1 cellular context compared by ENCODE assay signal in the genomic region with DNA sequence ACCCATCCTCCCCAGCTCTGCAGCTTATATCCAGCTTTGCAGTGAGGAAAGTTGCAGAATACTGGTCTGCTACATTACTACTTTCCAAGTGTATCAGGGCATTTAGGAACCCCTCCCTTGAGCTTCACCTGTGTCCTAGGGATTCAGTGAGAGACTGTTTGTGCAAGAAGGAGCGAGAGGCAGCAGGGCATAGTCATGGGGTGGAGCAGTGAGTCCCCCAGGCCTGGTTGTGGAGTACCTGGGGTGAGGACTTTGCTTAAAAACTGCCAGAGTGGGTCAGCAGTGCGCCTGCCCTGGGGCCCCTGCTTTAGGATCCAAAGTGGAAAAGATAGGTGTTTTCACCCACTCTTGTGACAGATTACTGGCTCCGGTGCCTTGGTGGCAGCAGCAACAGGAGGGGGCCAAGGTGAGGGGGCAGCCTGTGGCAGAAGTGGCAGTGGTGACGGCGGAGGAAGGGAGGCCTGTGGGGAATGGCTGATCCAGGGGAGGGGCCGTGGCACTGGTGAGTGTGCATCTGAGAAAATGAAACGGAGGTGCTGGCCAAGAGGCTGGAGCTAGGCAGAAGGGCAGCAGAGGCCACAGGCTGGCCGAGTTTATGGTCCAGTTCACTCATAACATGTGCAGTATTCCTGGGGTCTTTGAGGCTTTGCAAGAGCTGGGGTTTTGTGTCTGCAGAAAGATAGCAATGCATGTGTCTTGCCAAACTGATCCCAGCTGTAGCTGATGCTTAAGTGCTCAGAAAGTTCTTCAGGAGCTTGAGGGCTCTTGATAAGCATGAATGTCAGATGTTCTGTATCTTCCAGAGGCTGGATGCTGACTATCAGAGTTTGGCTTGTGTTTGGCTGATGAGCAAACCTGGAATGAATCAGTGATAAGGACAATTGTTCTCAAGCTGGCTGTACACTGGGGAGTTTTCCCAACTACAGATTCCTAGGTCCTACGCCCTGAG.
TF ChIP-seq lines count a peak whose summit lies in the region.

No MANE protein-coding gene starts in this region.

TF ChIP-seq in K562, 482 proteins besides CTCF, POLR2A, EP300 and RAD21 (continued from another document and continues in another):
- TF ChIP-seq, protein P1, sequence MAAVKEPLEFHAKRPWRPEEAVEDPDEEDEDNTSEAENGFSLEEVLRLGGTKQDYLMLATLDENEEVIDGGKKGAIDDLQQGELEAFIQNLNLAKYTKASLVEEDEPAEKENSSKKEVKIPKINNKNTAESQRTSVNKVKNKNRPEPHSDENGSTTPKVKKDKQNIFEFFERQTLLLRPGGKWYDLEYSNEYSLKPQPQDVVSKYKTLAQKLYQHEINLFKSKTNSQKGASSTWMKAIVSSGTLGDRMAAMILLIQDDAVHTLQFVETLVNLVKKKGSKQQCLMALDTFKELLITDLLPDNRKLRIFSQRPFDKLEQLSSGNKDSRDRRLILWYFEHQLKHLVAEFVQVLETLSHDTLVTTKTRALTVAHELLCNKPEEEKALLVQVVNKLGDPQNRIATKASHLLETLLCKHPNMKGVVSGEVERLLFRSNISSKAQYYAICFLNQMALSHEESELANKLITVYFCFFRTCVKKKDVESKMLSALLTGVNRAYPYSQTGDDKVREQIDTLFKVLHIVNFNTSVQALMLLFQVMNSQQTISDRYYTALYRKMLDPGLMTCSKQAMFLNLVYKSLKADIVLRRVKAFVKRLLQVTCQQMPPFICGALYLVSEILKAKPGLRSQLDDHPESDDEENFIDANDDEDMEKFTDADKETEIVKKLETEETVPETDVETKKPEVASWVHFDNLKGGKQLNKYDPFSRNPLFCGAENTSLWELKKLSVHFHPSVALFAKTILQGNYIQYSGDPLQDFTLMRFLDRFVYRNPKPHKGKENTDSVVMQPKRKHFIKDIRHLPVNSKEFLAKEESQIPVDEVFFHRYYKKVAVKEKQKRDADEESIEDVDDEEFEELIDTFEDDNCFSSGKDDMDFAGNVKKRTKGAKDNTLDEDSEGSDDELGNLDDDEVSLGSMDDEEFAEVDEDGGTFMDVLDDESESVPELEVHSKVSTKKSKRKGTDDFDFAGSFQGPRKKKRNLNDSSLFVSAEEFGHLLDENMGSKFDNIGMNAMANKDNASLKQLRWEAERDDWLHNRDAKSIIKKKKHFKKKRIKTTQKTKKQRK (IDR thresholded peaks at IDR 0.05; ENCODE audit: borderline replicate concordance, low read depth, low read length) = no peak
- TF ChIP-seq TCF3 (CRISPR knock-in tag; IDR thresholded peaks at IDR 0.05) = peak; percentile 83
- TF ChIP-seq HDAC2 (IDR thresholded peaks at IDR 0.05) = no peak
- TF ChIP-seq RFX1 (IDR thresholded peaks at IDR 0.05) = no peak
- TF ChIP-seq C11orf30 (IDR thresholded peaks at IDR 0.05; ENCODE audit: low read depth) = no peak
- TF ChIP-seq ZNF311 (CRISPR knock-in tag; IDR thresholded peaks at IDR 0.05) = no peak
- peak; percentile 89 for TF ChIP-seq CBFA2T2 (conservative IDR thresholded peaks at IDR 0.05)
- TF ChIP-seq, protein P2, sequence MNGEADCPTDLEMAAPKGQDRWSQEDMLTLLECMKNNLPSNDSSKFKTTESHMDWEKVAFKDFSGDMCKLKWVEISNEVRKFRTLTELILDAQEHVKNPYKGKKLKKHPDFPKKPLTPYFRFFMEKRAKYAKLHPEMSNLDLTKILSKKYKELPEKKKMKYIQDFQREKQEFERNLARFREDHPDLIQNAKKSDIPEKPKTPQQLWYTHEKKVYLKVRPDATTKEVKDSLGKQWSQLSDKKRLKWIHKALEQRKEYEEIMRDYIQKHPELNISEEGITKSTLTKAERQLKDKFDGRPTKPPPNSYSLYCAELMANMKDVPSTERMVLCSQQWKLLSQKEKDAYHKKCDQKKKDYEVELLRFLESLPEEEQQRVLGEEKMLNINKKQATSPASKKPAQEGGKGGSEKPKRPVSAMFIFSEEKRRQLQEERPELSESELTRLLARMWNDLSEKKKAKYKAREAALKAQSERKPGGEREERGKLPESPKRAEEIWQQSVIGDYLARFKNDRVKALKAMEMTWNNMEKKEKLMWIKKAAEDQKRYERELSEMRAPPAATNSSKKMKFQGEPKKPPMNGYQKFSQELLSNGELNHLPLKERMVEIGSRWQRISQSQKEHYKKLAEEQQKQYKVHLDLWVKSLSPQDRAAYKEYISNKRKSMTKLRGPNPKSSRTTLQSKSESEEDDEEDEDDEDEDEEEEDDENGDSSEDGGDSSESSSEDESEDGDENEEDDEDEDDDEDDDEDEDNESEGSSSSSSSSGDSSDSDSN (IDR thresholded peaks at IDR 0.05; ENCODE audit: borderline replicate concordance in 1 of 2, low read depth in 2 of 2, low read length in 2 of 2) = no peak
- no peak for TF ChIP-seq SP2 (IDR thresholded peaks at IDR 0.05; ENCODE audit: extremely low read depth, low read depth, low read length, poor library complexity, severe bottlenecking)
- no peak for TF ChIP-seq SMARCA5 (IDR thresholded peaks at IDR 0.05)
- no peak for TF ChIP-seq ZNF354B (CRISPR knock-in tag; IDR thresholded peaks at IDR 0.05)
- TF ChIP-seq, protein P3, sequence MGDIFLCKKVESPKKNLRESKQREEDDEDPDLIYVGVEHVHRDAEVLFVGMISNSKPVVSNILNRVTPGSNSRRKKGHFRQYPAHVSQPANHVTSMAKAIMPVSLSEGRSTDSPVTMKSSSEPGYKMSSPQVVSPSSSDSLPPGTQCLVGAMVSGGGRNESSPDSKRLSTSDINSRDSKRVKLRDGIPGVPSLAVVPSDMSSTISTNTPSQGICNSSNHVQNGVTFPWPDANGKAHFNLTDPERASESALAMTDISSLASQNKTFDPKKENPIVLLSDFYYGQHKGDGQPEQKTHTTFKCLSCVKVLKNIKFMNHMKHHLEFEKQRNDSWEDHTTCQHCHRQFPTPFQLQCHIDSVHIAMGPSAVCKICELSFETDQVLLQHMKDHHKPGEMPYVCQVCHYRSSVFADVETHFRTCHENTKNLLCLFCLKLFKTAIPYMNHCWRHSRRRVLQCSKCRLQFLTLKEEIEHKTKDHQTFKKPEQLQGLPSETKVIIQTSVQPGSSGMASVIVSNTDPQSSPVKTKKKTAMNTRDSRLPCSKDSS (IDR thresholded peaks at IDR 0.05; ENCODE audit: low read depth, partially characterized antibody) = no peak
- no peak for TF ChIP-seq SMAD1 (IDR thresholded peaks at IDR 0.05; ENCODE audit: low read depth, low read length, partially characterized antibody)
- TF ChIP-seq ZNF830 (CRISPR knock-in tag; IDR thresholded peaks at IDR 0.05) = no peak
- TF ChIP-seq TAF15 (IDR thresholded peaks at IDR 0.05; ENCODE audit: low read depth, low read length) = no peak
- TF ChIP-seq PTBP1 (IDR thresholded peaks at IDR 0.05; ENCODE audit: low read depth, low read length) = no peak
- TF ChIP-seq ZBTB17 (CRISPR knock-in tag; IDR thresholded peaks at IDR 0.05) = no peak
- peak; percentile 33; the same call in 1 of the 2 replicates for TF ChIP-seq GATA2 (CRISPR knock-in tag; IDR thresholded peaks at IDR 0.05)
- TF ChIP-seq ZNF583 (CRISPR knock-in tag; IDR thresholded peaks at IDR 0.05) = no peak
- TF ChIP-seq RCOR1 (IDR thresholded peaks at IDR 0.05; ENCODE audit: borderline replicate concordance in 1 of 2, low read depth in 2 of 2, low read length in 2 of 2) = peak in 1 of 2 experiments; percentile 26; a peak in 1 of 4 replicates
- no peak for TF ChIP-seq ZBTB7A (IDR thresholded peaks at IDR 0.05; ENCODE audit: borderline replicate concordance, control insufficient read depth, low read depth, low read length)
- TF ChIP-seq, protein P4, sequence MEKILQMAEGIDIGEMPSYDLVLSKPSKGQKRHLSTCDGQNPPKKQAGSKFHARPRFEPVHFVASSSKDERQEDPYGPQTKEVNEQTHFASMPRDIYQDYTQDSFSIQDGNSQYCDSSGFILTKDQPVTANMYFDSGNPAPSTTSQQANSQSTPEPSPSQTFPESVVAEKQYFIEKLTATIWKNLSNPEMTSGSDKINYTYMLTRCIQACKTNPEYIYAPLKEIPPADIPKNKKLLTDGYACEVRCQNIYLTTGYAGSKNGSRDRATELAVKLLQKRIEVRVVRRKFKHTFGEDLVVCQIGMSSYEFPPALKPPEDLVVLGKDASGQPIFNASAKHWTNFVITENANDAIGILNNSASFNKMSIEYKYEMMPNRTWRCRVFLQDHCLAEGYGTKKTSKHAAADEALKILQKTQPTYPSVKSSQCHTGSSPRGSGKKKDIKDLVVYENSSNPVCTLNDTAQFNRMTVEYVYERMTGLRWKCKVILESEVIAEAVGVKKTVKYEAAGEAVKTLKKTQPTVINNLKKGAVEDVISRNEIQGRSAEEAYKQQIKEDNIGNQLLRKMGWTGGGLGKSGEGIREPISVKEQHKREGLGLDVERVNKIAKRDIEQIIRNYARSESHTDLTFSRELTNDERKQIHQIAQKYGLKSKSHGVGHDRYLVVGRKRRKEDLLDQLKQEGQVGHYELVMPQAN (IDR thresholded peaks at IDR 0.05; ENCODE audit: borderline replicate concordance) = no peak
- peak; percentile 48; the same call in 1 of the 2 replicates for TF ChIP-seq POLR2AphosphoS5 (IDR thresholded peaks at IDR 0.05; ENCODE audit: control insufficient read depth, insufficient read depth, low read depth, low read length)
- TF ChIP-seq MTA2 (IDR thresholded peaks at IDR 0.05; ENCODE audit: low read depth) = peak; percentile 48
- TF ChIP-seq, protein P5, sequence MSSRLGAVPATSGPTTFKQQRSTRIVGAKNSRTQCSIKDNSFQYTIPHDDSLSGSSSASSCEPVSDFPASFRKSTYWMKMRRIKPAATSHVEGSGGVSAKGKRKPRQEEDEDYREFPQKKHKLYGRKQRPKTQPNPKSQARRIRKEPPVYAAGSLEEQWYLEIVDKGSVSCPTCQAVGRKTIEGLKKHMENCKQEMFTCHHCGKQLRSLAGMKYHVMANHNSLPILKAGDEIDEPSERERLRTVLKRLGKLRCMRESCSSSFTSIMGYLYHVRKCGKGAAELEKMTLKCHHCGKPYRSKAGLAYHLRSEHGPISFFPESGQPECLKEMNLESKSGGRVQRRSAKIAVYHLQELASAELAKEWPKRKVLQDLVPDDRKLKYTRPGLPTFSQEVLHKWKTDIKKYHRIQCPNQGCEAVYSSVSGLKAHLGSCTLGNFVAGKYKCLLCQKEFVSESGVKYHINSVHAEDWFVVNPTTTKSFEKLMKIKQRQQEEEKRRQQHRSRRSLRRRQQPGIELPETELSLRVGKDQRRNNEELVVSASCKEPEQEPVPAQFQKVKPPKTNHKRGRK (tag; IDR thresholded peaks at IDR 0.05) = no peak
- TF ChIP-seq, protein P6, sequence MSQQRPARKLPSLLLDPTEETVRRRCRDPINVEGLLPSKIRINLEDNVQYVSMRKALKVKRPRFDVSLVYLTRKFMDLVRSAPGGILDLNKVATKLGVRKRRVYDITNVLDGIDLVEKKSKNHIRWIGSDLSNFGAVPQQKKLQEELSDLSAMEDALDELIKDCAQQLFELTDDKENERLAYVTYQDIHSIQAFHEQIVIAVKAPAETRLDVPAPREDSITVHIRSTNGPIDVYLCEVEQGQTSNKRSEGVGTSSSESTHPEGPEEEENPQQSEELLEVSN (IDR thresholded peaks at IDR 0.05; ENCODE audit: borderline replicate concordance in 1 of 2, extremely low read depth in 1 of 2, insufficient read depth in 1 of 2, insufficient read length in 1 of 2, low read depth in 1 of 2, low read length in 1 of 2, poor library complexity in 1 of 2, severe bottlenecking in 1 of 2) = no peak
- no peak for TF ChIP-seq HLTF (IDR thresholded peaks at IDR 0.05)
- no peak for TF ChIP-seq PRMT5 (CRISPR knock-in tag; IDR thresholded peaks at IDR 0.05)
- TF ChIP-seq ZNF707 (CRISPR knock-in tag; conservative IDR thresholded peaks at IDR 0.05) = no peak
- TF ChIP-seq, protein P7, sequence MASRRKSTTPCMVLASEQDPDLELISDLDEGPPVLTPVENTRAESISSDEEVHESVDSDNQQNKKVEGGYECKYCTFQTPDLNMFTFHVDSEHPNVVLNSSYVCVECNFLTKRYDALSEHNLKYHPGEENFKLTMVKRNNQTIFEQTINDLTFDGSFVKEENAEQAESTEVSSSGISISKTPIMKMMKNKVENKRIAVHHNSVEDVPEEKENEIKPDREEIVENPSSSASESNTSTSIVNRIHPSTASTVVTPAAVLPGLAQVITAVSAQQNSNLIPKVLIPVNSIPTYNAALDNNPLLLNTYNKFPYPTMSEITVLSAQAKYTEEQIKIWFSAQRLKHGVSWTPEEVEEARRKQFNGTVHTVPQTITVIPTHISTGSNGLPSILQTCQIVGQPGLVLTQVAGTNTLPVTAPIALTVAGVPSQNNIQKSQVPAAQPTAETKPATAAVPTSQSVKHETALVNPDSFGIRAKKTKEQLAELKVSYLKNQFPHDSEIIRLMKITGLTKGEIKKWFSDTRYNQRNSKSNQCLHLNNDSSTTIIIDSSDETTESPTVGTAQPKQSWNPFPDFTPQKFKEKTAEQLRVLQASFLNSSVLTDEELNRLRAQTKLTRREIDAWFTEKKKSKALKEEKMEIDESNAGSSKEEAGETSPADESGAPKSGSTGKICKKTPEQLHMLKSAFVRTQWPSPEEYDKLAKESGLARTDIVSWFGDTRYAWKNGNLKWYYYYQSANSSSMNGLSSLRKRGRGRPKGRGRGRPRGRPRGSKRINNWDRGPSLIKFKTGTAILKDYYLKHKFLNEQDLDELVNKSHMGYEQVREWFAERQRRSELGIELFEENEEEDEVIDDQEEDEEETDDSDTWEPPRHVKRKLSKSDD (conservative IDR thresholded peaks at IDR 0.05; ENCODE audit: low read length) = no peak
- peak; percentile 46; the same call in 1 of the 2 replicates for TF ChIP-seq SOX6 (IDR thresholded peaks at IDR 0.05)
- no peak for TF ChIP-seq TFAM (CRISPR knock-in tag; conservative IDR thresholded peaks at IDR 0.05)
- TF ChIP-seq, protein P8, sequence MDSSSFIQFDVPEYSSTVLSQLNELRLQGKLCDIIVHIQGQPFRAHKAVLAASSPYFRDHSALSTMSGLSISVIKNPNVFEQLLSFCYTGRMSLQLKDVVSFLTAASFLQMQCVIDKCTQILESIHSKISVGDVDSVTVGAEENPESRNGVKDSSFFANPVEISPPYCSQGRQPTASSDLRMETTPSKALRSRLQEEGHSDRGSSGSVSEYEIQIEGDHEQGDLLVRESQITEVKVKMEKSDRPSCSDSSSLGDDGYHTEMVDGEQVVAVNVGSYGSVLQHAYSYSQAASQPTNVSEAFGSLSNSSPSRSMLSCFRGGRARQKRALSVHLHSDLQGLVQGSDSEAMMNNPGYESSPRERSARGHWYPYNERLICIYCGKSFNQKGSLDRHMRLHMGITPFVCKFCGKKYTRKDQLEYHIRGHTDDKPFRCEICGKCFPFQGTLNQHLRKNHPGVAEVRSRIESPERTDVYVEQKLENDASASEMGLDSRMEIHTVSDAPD (CRISPR knock-in tag; IDR thresholded peaks at IDR 0.05) = no peak
- no peak for TF ChIP-seq FOXA1 (IDR thresholded peaks at IDR 0.05; ENCODE audit: borderline replicate concordance)
- TF ChIP-seq ZNF79 (CRISPR knock-in tag; IDR thresholded peaks at IDR 0.05; ENCODE audit: low read depth) = no peak
- no peak for TF ChIP-seq HOXB6 (CRISPR knock-in tag; IDR thresholded peaks at IDR 0.05; ENCODE audit: borderline replicate concordance)
- TF ChIP-seq ZNF77 (CRISPR knock-in tag; IDR thresholded peaks at IDR 0.05) = no peak
- TF ChIP-seq, protein P9, sequence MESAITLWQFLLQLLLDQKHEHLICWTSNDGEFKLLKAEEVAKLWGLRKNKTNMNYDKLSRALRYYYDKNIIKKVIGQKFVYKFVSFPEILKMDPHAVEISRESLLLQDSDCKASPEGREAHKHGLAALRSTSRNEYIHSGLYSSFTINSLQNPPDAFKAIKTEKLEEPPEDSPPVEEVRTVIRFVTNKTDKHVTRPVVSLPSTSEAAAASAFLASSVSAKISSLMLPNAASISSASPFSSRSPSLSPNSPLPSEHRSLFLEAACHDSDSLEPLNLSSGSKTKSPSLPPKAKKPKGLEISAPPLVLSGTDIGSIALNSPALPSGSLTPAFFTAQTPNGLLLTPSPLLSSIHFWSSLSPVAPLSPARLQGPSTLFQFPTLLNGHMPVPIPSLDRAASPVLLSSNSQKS (CRISPR knock-in tag; IDR thresholded peaks at IDR 0.05) = no peak
- TF ChIP-seq, protein P10, sequence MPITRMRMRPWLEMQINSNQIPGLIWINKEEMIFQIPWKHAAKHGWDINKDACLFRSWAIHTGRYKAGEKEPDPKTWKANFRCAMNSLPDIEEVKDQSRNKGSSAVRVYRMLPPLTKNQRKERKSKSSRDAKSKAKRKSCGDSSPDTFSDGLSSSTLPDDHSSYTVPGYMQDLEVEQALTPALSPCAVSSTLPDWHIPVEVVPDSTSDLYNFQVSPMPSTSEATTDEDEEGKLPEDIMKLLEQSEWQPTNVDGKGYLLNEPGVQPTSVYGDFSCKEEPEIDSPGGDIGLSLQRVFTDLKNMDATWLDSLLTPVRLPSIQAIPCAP (CRISPR knock-in tag; IDR thresholded peaks at IDR 0.05; ENCODE audit: borderline replicate concordance) = no peak
